ENCODE assay signal across 22 cellular contexts in genomic region chr4:76605099-76605563, GRCh38.
DNase-seq lines count a peak whose midpoint lies in the region; ATAC-seq, FAIRE-seq and TF ChIP-seq lines count a peak whose summit lies in the region.
"Had no signal": no experiment of that assay in that cellular context is flagged by ENCODE, and none has a peak within 500 bp of the region (broad histone marks: within the 10 kb centered on the region; RNA-seq: fewer than 3 reads in every experiment).

No MANE protein-coding gene starts in this region.

- no peak for FAIRE-seq in H1 (lab: Jason Lieb, UNC)
- FAIRE-seq: keratinocyte had no signal

- no peak for ATAC-seq in HG03139 (IDR thresholded peaks at IDR 0.05; ENCODE audit: unreplicated experiment)
- ATAC-seq: activated naive CD4-positive, alpha-beta T cell treated with anti-CD3 and anti-CD28 coated beads, Interleukin-2, amount 50 U/mL, for 72 hours; esophagus mucosa; GM23338; stimulated activated naive CD8-positive, alpha-beta T cell treated with anti-CD3 and anti-CD28 coated beads, Interleukin-15, Interleukin-2, amounts not matched to agents 100 U/mL and 50 U/mL, for 24 hours had no signal

- WGBS in H1 (ENCODE audit: extremely low coverage in 1 of 2, insufficient coverage in 1 of 2, insufficient read length in 1 of 2, insufficient replicate concordance in 2 of 2, low coverage in 1 of 2, low lambda C conversion rate in 2 of 2, missing lambda C conversion rate in 1 of 2), 2 experiments = 88% methylated on average over 6 of the region's 6 CpGs; no CpG with 5 or more reads in 1 of the 2 experiments
- WGBS in spleen, 5 donors = 82 to 94% (median 92%) methylated on average over 6 of the region's 6 CpGs

- TF ChIP-seq POLR2A in H1 (IDR thresholded peaks at IDR 0.05; ENCODE audit: control extremely low read depth in 1 of 2, low read depth in 2 of 2, low read length in 2 of 2) = no peak
- no peak for TF ChIP-seq POLR2A in spleen (IDR thresholded peaks at IDR 0.05)

- H3K4me1 ChIP-seq in H1 (replicated peaks in 1 of 4; ENCODE audit: control insufficient read depth in 3 of 4, insufficient read depth in 4 of 4, low read length in 3 of 4) (peaks cover 8 to 19% (median 16%) of the 10 kb centered on the region in 4 experiments; a peak in 6 of 7 replicates), spleen (peaks cover 0 to 14% (median 7%) of the 10 kb centered on the region in 6 donors)

- POLR2A ChIA-PET in H1 (lab: Charles Lee; ENCODE audit: partially characterized antibody) = interaction anchor here (1.0 to 1.3 kb wide), 3 partner anchors 13 to 16 kb away, joined by 3 to 7 read pairs (median 4); no protein-coding TSS in a partner anchor

- intact Hi-C loops in dorsolateral prefrontal cortex (cut with DNase I) = no loop called here
- intact Hi-C loops in spleen (cut with DNase I; ENCODE audit: low total_unique reads) = no loop called here

- H3K4me3 ChIP-seq in HFF-Myc (replicated peaks; ENCODE audit: low read depth, low read length) (no peak overlapping the region), H1 (ENCODE audit: extremely low read depth in 1 of 4, insufficient read depth in 2 of 4, low read depth in 3 of 4, low read length in 4 of 4) (no peak overlapping the region), dorsolateral prefrontal cortex (no peak overlapping the region), spleen (no peak overlapping the region)
- H3K4me3 ChIP-seq: GM23338, thyroid gland had no signal

- no peak for TF ChIP-seq EP300 in H1 (IDR thresholded peaks at IDR 0.05; ENCODE audit: borderline replicate concordance in 1 of 2, low read depth in 2 of 2, low read length in 2 of 2)

- DNase-seq in AG20443 (ENCODE audit: low spot score) = peak; percentile 51
- DNase-seq in HFF-Myc (ENCODE audit: extremely low read depth, low read depth) = peak; percentile 48
- DNase-seq in H1 (ENCODE audit: low read depth in 1 of 2, low spot score in 2 of 2) = no peak
- DNase-seq in renal cortical epithelial cell (ENCODE audit: low read depth) = peak; percentile 54
- DNase-seq in dorsolateral prefrontal cortex = no peak
- no peak for DNase-seq in NCI-H69 (lab: John Stamatoyannopoulos, UW)
- no peak for DNase-seq in spleen
- DNase-seq: effector CD4-positive, alpha-beta T cell; GDM1; NCI-H1417; NCI-H524 treated with DMSO at 0.1 percent for 48 hours; RPMI8226; stimulated activated CD4-positive, alpha-beta T cell treated with anti-CD3 and anti-CD28 coated beads, Interleukin-4, amount 100 ng/mL, for 24 hours; stimulated activated naive CD8-positive, alpha-beta T cell treated with anti-CD3 and anti-CD28 coated beads, Interleukin-15, Interleukin-2, amounts not matched to agents 100 U/mL and 50 U/mL, for 24 hours; thyroid gland had no signal

- H4K5ac ChIP-seq in H1 (ENCODE audit: insufficient read length, low read depth, low read length) = no peak overlapping the region

- H4K20me1 ChIP-seq in H1 (replicated peaks in 1 of 2; ENCODE audit: control insufficient read depth in 1 of 2, insufficient read depth in 2 of 2, low read length in 2 of 2) = no peaks in the 10 kb centered on the region

- no peak overlapping the region for H2BK120ac ChIP-seq in H1 (replicated peaks; ENCODE audit: low read depth, low read length)

- TF ChIP-seq CTCF in HFF-Myc (IDR thresholded peaks at IDR 0.05; ENCODE audit: low read depth, low read length, missing control alignments) (no peak), H1 (IDR thresholded peaks at IDR 0.05; ENCODE audit: control extremely low read depth in 1 of 3, insufficient read depth in 1 of 3, low read depth in 1 of 3, low read length in 3 of 3) (no peak), dorsolateral prefrontal cortex (IDR thresholded peaks at IDR 0.05 in 54 of 56, conservative IDR thresholded peaks at IDR 0.05 in 2 of 56; ENCODE audit: low read depth in 1 of 56, partially characterized antibody in 56 of 56) (no peak), spleen (IDR thresholded peaks at IDR 0.05 in 8 of 11, conservative IDR thresholded peaks at IDR 0.05 in 3 of 11) (no peak)

- no peaks in the 10 kb centered on the region for H3K79me2 ChIP-seq in H1 (ENCODE audit: control insufficient read depth in 1 of 2, insufficient read depth in 2 of 2, low read length in 2 of 2)

- no peak overlapping the region for H2BK15ac ChIP-seq in H1 (ENCODE audit: low read length)

- no peak overlapping the region for H2BK20ac ChIP-seq in H1 (ENCODE audit: low read length)

- H3K9me3 ChIP-seq in H1 (ENCODE audit: insufficient read depth in 2 of 2, low read depth in 1 of 2, low read length in 1 of 2) (no peaks in the 10 kb centered on the region), spleen (no peaks in the 10 kb centered on the region)
- H3K9me3 ChIP-seq: neutrophil, thyroid gland had no signal

- no peak overlapping the region for H3K18ac ChIP-seq in H1 (ENCODE audit: extremely low read depth, low read length)

- H3K4ac ChIP-seq in H1 (replicated peaks; ENCODE audit: insufficient read length, low read depth, low read length) = peak overlapping the region; percentile 75

- CTCF ChIA-PET in H1 (lab: Charles Lee; ENCODE audit: partially characterized antibody) = interaction anchor here (0.6 to 1.7 kb wide), 9 partner anchors 11 to 1006 kb away, joined by 3 to 5 read pairs (median 3); no protein-coding TSS in a partner anchor

- H3K79me1 ChIP-seq in H1 (ENCODE audit: low read depth, low read length) = no peaks in the 10 kb centered on the region

- H3K56ac ChIP-seq in H1 (replicated peaks; ENCODE audit: insufficient read length, low read depth, low read length) = no peak overlapping the region

- no peak overlapping the region for H4K91ac ChIP-seq in H1 (replicated peaks; ENCODE audit: insufficient read length, low read length)

- H2BK5ac ChIP-seq in H1 (ENCODE audit: low read depth, low read length) = no peak overlapping the region

- H3K9ac ChIP-seq in H1 (replicated peaks in 1 of 4; ENCODE audit: extremely low read depth in 1 of 4, low read depth in 3 of 4, low read length in 3 of 4) = no peak overlapping the region

- no peak for TF ChIP-seq RAD21 in H1 (IDR thresholded peaks at IDR 0.05 in 1 of 2, conservative IDR thresholded peaks at IDR 0.05 in 1 of 2; ENCODE audit: low read depth in 2 of 2, low read length in 2 of 2)

- H3K14ac ChIP-seq in H1 (ENCODE audit: insufficient read length) = no peak overlapping the region

- H3K4me2 ChIP-seq in H1 (ENCODE audit: insufficient read depth in 1 of 2, low read depth in 2 of 2, low read length in 2 of 2) = no peak overlapping the region
- H3K4me2 ChIP-seq: GM23338 had no signal

- H2BK12ac ChIP-seq in H1 (ENCODE audit: low read depth, low read length) = no peak overlapping the region

- H2AK5ac ChIP-seq in H1 (ENCODE audit: low read depth, low read length) = no peak overlapping the region; the same call in 1 of the 2 replicates

- no peak overlapping the region for H2AFZ ChIP-seq in H1 (ENCODE audit: low read length)
- H2AFZ ChIP-seq: GM23338 had no signal

- H3K23me2 ChIP-seq in H1 (ENCODE audit: low read depth, low read length) = no peaks in the 10 kb centered on the region

- no peak overlapping the region for H3K27ac ChIP-seq in H1 (ENCODE audit: low read depth, low read length)
- H3K27ac ChIP-seq in dorsolateral prefrontal cortex = no peak overlapping the region
- no peak overlapping the region for H3K27ac ChIP-seq in spleen
- H3K27ac ChIP-seq: neutrophil, thyroid gland, VCaP had no signal

- H3K36me3 ChIP-seq in H1 (ENCODE audit: control insufficient read depth in 2 of 4, insufficient read depth in 4 of 4, low read length in 3 of 4) (no peaks in the 10 kb centered on the region), spleen (no peaks in the 10 kb centered on the region)
- H3K36me3 ChIP-seq: neutrophil, thyroid gland had no signal

- H3K23ac ChIP-seq in H1 (ENCODE audit: insufficient read length) = no peak overlapping the region

- no peak overlapping the region for H4K8ac ChIP-seq in H1 (ENCODE audit: extremely low read depth, insufficient read depth, low read length)

- no peaks in the 10 kb centered on the region for H3K27me3 ChIP-seq in H1 (replicated peaks in 1 of 4; ENCODE audit: control insufficient read depth in 3 of 4, extremely low read depth in 1 of 4, insufficient read depth in 3 of 4, low read length in 3 of 4)
- H3K27me3 ChIP-seq in dorsolateral prefrontal cortex = no peaks in the 10 kb centered on the region
- H3K27me3 ChIP-seq in spleen (replicated peaks in 1 of 7) = no peaks in the 10 kb centered on the region
- H3K27me3 ChIP-seq: thyroid gland had no signal

TF ChIP-seq in H1, 55 proteins besides CTCF, POLR2A, EP300 and RAD21 (continues in another document):
- TF ChIP-seq KDM5A (IDR thresholded peaks at IDR 0.05; ENCODE audit: low read length) (no peak), BACH1 (IDR thresholded peaks at IDR 0.05; ENCODE audit: low read length) (no peak), TAF7 (optimal IDR thresholded peaks at IDR 0.05; ENCODE audit: borderline replicate concordance, low read depth, low read length) (no peak), KDM1A (IDR thresholded peaks at IDR 0.05; ENCODE audit: borderline replicate concordance, low read length) (no peak), SIRT6 (IDR thresholded peaks at IDR 0.05; ENCODE audit: low read length) (no peak), YY1 (IDR thresholded peaks at IDR 0.05; ENCODE audit: low read depth, low read length) (no peak), USF2 (IDR thresholded peaks at IDR 0.05; ENCODE audit: low read length) (no peak), POU5F1 (IDR thresholded peaks at IDR 0.05; ENCODE audit: low read depth, low read length) (no peak), TBP (IDR thresholded peaks at IDR 0.05; ENCODE audit: low read depth, low read length) (no peak), GABPA (IDR thresholded peaks at IDR 0.05; ENCODE audit: borderline replicate concordance, insufficient read depth, low read length) (no peak), SIX5 (IDR thresholded peaks at IDR 0.05; ENCODE audit: low read depth, low read length) (no peak), SIN3A (conservative IDR thresholded peaks at IDR 0.05 in 1 of 2, IDR thresholded peaks at IDR 0.05 in 1 of 2; ENCODE audit: low read depth in 1 of 2, low read length in 2 of 2) (no peak), SP4 (IDR thresholded peaks at IDR 0.05; ENCODE audit: low read length) (no peak)

Comparison
In these comparisons a context has a peak if more than half of its experiments do, and no peak if none do; other contexts are left out.
1. DNase-seq: peak in AG20443 (single experiment), HFF-Myc (single experiment) and renal cortical epithelial cell (single experiment); none in H1 (0 of 2), dorsolateral prefrontal cortex (0 of 10), NCI-H69 (single experiment) and spleen (single experiment).